12 cellular contexts compared by ENCODE assay signal in genomic region chr12:212799-213526, GRCh38. TPM values are rescaled to one million over a fixed set of nuclear protein-coding genes. Genes with fewer than 3 reads are reported as not detected.
A peak's percentile ranks its signal among the peaks of the same experiment; 100 is the strongest.
DNase-seq lines count a peak whose midpoint lies in the region; ATAC-seq lines count a peak whose summit lies in the region.
"Had no signal": no experiment of that assay in that cellular context is flagged by ENCODE, and none has a peak within 500 bp of the region (broad histone marks: within the 10 kb centered on the region; RNA-seq: fewer than 3 reads in every experiment).

No MANE protein-coding gene starts in this region.

- H3K4me3 Mint-ChIP-seq in activated T-cell treated with anti-CD3 and anti-CD28 coated beads, Interleukin-2, amount 50 U/mL, for 72 hours: no peak overlapping the region
- H3K4me3 Mint-ChIP-seq in activated CD4-positive, alpha-beta memory T cell treated with anti-CD3 and anti-CD28 coated beads for 36 hours: no peak overlapping the region

- peaks cover 49% of the 10 kb centered on the region for H3K27me3 Mint-ChIP-seq in activated T-cell treated with anti-CD3 and anti-CD28 coated beads, Interleukin-2, amount 50 U/mL, for 72 hours (ENCODE audit: low read depth)
- H3K27me3 Mint-ChIP-seq in activated CD4-positive, alpha-beta memory T cell treated with anti-CD3 and anti-CD28 coated beads for 36 hours: peaks cover 43% of the 10 kb centered on the region

- CTCF ChIA-PET in activated CD4-positive, alpha-beta memory T cell treated with anti-CD3 and anti-CD28 coated beads for 36 hours (lab: Charles Lee): interaction anchor here (0.8 to 1.6 kb wide), 3 partner anchors 10 to 24 kb away, joined by 3 read pairs; no protein-coding TSS in a partner anchor

- intact Hi-C loops in left colon (cut with DNase I, micrococcal nuclease) (no loop called here), sciatic nerve (cut with DNase I) (no loop called here)
- intact Hi-C loops in activated CD4-positive, alpha-beta memory T cell treated with anti-CD3 and anti-CD28 coated beads for 36 hours (cut with micrococcal nuclease): no loop called here

- POLR2A ChIA-PET in activated CD4-positive, alpha-beta memory T cell treated with anti-CD3 and anti-CD28 coated beads for 36 hours (lab: Charles Lee): interaction anchor here (1.2 kb wide), 1 partner anchor 17 kb away, joined by 3 read pairs; no protein-coding TSS in a partner anchor

- ATAC-seq in left colon (peak; percentile 52), sciatic nerve (peak; percentile 55), HG02981 (IDR thresholded peaks at IDR 0.05; ENCODE audit: unreplicated experiment) (no peak)
- ATAC-seq in activated T-cell treated with anti-CD3 and anti-CD28 coated beads, Interleukin-2, amount 50 U/mL, for 72 hours (replicated peaks in 1 of 2): no peak

- no peak overlapping the region for H3K27ac Mint-ChIP-seq in activated T-cell treated with anti-CD3 and anti-CD28 coated beads, Interleukin-2, amount 50 U/mL, for 72 hours
- no peak overlapping the region for H3K27ac Mint-ChIP-seq in activated CD4-positive, alpha-beta memory T cell treated with anti-CD3 and anti-CD28 coated beads for 36 hours

- H3K9me3 Mint-ChIP-seq in activated T-cell treated with anti-CD3 and anti-CD28 coated beads, Interleukin-2, amount 50 U/mL, for 72 hours: no peaks in the 10 kb centered on the region
- H3K9me3 Mint-ChIP-seq in activated CD4-positive, alpha-beta memory T cell treated with anti-CD3 and anti-CD28 coated beads for 36 hours: no peaks in the 10 kb centered on the region

- H3K4me1 Mint-ChIP-seq in activated T-cell treated with anti-CD3 and anti-CD28 coated beads, Interleukin-2, amount 50 U/mL, for 72 hours (ENCODE audit: low read depth): no peaks in the 10 kb centered on the region
- peaks cover 2% of the 10 kb centered on the region for H3K4me1 Mint-ChIP-seq in activated CD4-positive, alpha-beta memory T cell treated with anti-CD3 and anti-CD28 coated beads for 36 hours (ENCODE audit: low read depth)

- DNase-seq in DMS53 (lab: John Stamatoyannopoulos, UW) (peak; percentile 61), RPMI7951 (ENCODE audit: low read depth) (peak; percentile 9), left colon (peak; percentile 47 to 67), sciatic nerve (ENCODE audit: low spot score) (no peak), HK-2 (ENCODE audit: unreplicated experiment) (no peak)
- DNase-seq in activated T-cell treated with anti-CD3 and anti-CD28 coated beads, Interleukin-2, amount 50 U/mL, for 72 hours: no peak
- DNase-seq in activated CD4-positive, alpha-beta memory T cell treated with anti-CD3 and anti-CD28 coated beads for 36 hours: no peak
- DNase-seq: activated CD8-positive, alpha-beta memory T cell treated with anti-CD3 and anti-CD28 coated beads, Interleukin-2, amount 50 U/mL, for 4 hours; amygdala; substantia nigra; T-helper 9 cell had no signal

- H3K36me3 Mint-ChIP-seq in activated T-cell treated with anti-CD3 and anti-CD28 coated beads, Interleukin-2, amount 50 U/mL, for 72 hours (ENCODE audit: insufficient read depth in 2 of 2): no peaks in the 10 kb centered on the region
- H3K36me3 Mint-ChIP-seq in activated CD4-positive, alpha-beta memory T cell treated with anti-CD3 and anti-CD28 coated beads for 36 hours: no peaks in the 10 kb centered on the region

RNA-seq across cellular contexts. Expression of gene SLC6A12, which starts 1.0 kb away (rescaled TPM):
- not detected in 2 replicates for total RNA-seq in RPMI7951 (2014; rRNA removed; shearing (Covaris generic))
- total RNA-seq in left colon (1 to 10 TPM; 2.3 to 3.9 TPM), sciatic nerve (0.40 TPM)
- total RNA-seq in activated T-cell treated with anti-CD3 and anti-CD28 coated beads, Interleukin-2, amount 50 U/mL, for 72 hours: 1 to 10 TPM in 1 of 2 donors, under 1 TPM in 1; 0.70 to 1.3 TPM
- total RNA-seq in activated CD4-positive, alpha-beta memory T cell treated with anti-CD3 and anti-CD28 coated beads for 36 hours: under 1 TPM in 1 of 2 experiments, not detected in 1; 0.43 TPM

RNA-seq across cellular contexts. Expression of gene SLC6A13, which starts 49.7 kb away (rescaled TPM):
- 0.36 TPM in 1 of 2 replicates, not detected in the other for total RNA-seq in RPMI7951 (2014; rRNA removed; shearing (Covaris generic))
- total RNA-seq in left colon (not detected), sciatic nerve (0.85 TPM)
- total RNA-seq in activated T-cell treated with anti-CD3 and anti-CD28 coated beads, Interleukin-2, amount 50 U/mL, for 72 hours: 1 to 10 TPM; 2.6 to 3.3 TPM
- total RNA-seq in activated CD4-positive, alpha-beta memory T cell treated with anti-CD3 and anti-CD28 coated beads for 36 hours: under 1 TPM in 1 of 2 experiments, not detected in 1; 0.39 TPM

Comparison
In these comparisons a context has a peak if more than half of its experiments do, and no peak if none do; other contexts are left out.
1. DNase-seq: peak in DMS53 (single experiment), RPMI7951 (single experiment) and left colon (2 of 2); none in sciatic nerve (single experiment), HK-2 (single experiment), activated T-cell treated with anti-CD3 and anti-CD28 coated beads, Interleukin-2, amount 50 U/mL, for 72 hours (0 of 2) and activated CD4-positive, alpha-beta memory T cell treated with anti-CD3 and anti-CD28 coated beads for 36 hours (single experiment).
2. ATAC-seq: peak in left colon (single experiment) and sciatic nerve (single experiment); none in HG02981 (single experiment) and activated T-cell treated with anti-CD3 and anti-CD28 coated beads, Interleukin-2, amount 50 U/mL, for 72 hours (0 of 2).